1 cellular context compared by ENCODE assay signal in the genomic region with DNA sequence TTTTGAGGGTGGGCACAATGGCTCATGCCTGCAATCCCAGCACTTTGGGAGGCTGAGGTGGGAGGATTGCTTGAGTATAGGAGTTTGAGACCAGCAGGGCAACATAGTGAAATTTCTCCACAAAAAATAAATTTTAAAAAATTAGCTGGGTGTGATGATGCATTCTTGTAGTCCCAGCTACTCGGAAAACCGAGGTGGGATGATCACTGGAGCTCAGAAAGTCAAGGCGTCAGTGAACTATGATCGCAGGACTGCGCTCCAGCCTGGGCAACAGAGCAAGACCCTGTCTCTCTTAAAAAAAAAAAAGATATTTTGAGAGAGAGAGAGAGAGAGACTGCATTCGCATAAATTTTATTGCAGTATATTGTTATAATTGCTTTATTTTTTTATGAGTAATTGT.
TF ChIP-seq lines count a peak whose summit lies in the region.

No MANE protein-coding gene starts in this region.

TF ChIP-seq in GM23338, 12 proteins besides CTCF, POLR2A, EP300 and RAD21 (continued from another document):
- TF ChIP-seq ZNF462 (CRISPR knock-in tag; IDR thresholded peaks at IDR 0.05) (no peak), ZNF331 (CRISPR knock-in tag; IDR thresholded peaks at IDR 0.05; ENCODE audit: low read depth) (no peak), JUNB (IDR thresholded peaks at IDR 0.05; ENCODE audit: unreplicated experiment) (no peak), NANOG (IDR thresholded peaks at IDR 0.05; ENCODE audit: borderline replicate concordance) (no peak), POLR2AphosphoS5 (IDR thresholded peaks at IDR 0.05; ENCODE audit: low read depth) (no peak), STAT1 (IDR thresholded peaks at IDR 0.05; ENCODE audit: unreplicated experiment) (no peak), CREB1 (CRISPR knock-in tag; IDR thresholded peaks at IDR 0.05; ENCODE audit: low read depth) (no peak), ZNF114 (CRISPR knock-in tag; IDR thresholded peaks at IDR 0.05) (no peak)
- TF ChIP-seq, protein P1, sequence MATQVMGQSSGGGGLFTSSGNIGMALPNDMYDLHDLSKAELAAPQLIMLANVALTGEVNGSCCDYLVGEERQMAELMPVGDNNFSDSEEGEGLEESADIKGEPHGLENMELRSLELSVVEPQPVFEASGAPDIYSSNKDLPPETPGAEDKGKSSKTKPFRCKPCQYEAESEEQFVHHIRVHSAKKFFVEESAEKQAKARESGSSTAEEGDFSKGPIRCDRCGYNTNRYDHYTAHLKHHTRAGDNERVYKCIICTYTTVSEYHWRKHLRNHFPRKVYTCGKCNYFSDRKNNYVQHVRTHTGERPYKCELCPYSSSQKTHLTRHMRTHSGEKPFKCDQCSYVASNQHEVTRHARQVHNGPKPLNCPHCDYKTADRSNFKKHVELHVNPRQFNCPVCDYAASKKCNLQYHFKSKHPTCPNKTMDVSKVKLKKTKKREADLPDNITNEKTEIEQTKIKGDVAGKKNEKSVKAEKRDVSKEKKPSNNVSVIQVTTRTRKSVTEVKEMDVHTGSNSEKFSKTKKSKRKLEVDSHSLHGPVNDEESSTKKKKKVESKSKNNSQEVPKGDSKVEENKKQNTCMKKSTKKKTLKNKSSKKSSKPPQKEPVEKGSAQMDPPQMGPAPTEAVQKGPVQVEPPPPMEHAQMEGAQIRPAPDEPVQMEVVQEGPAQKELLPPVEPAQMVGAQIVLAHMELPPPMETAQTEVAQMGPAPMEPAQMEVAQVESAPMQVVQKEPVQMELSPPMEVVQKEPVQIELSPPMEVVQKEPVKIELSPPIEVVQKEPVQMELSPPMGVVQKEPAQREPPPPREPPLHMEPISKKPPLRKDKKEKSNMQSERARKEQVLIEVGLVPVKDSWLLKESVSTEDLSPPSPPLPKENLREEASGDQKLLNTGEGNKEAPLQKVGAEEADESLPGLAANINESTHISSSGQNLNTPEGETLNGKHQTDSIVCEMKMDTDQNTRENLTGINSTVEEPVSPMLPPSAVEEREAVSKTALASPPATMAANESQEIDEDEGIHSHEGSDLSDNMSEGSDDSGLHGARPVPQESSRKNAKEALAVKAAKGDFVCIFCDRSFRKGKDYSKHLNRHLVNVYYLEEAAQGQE (IDR thresholded peaks at IDR 0.05; ENCODE audit: unreplicated experiment): no peak
